In genomic region chr9:14313951-14314423, GRCh38 we compare ENCODE assay signal across 8 cellular contexts. TPM values are rescaled to one million over a fixed set of nuclear protein-coding genes. Genes with fewer than 3 reads are reported as not detected.
A peak's percentile ranks its signal among the peaks of the same experiment; 100 is the strongest.
DNase-seq lines count a peak whose midpoint lies in the region; ATAC-seq lines count a peak whose summit lies in the region.

NFIB (minus strand) TSS chr9:14314141; CDS start chr9:14313511, 630 bp downstream.

- peaks cover 10% of the 10 kb centered on the region for H3K4me1 Mint-ChIP-seq in activated T-helper 17 cell treated with anti-CD3 and anti-CD28 coated beads, Interleukin-2, amount 50 U/mL, for 72 hours

- H3K27me3 Mint-ChIP-seq in activated T-helper 17 cell treated with anti-CD3 and anti-CD28 coated beads, Interleukin-2, amount 50 U/mL, for 72 hours = peaks cover 42% of the 10 kb centered on the region

- DNase-seq in D341Med (ENCODE audit: low spot score) (peak; percentile 81), HuH-7.5 (ENCODE audit: low spot score) (peak; percentile 25), glomerular visceral epithelial cell (ENCODE audit: extremely low spot score) (peak; percentile 61), occipital lobe (lab: John Stamatoyannopoulos, UW) (no peak), KBM-7 (no peak)

- peaks cover 20% of the 10 kb centered on the region for H3K36me3 Mint-ChIP-seq in activated T-helper 17 cell treated with anti-CD3 and anti-CD28 coated beads, Interleukin-2, amount 50 U/mL, for 72 hours (ENCODE audit: low read depth)

- peak within 1 kb of the TSS; percentile 76 for H3K4me3 Mint-ChIP-seq in activated T-helper 17 cell treated with anti-CD3 and anti-CD28 coated beads, Interleukin-2, amount 50 U/mL, for 72 hours

- in situ Hi-C loops in KBM-7 (cut with MboI; ENCODE audit: low pct_unique_long_range_greater_than_20kb, low sequenced_read_pairs) = no loop called here

- no peak within 1 kb of the TSS for H3K27ac Mint-ChIP-seq in activated T-helper 17 cell treated with anti-CD3 and anti-CD28 coated beads, Interleukin-2, amount 50 U/mL, for 72 hours

- no peaks in the 10 kb centered on the region for H3K9me3 Mint-ChIP-seq in activated T-helper 17 cell treated with anti-CD3 and anti-CD28 coated beads, Interleukin-2, amount 50 U/mL, for 72 hours

- peak; percentile 31 for ATAC-seq in activated T-helper 17 cell treated with anti-CD3 and anti-CD28 coated beads, Interleukin-2, amount 50 U/mL, for 72 hours (replicated peaks)
- ATAC-seq in HG03159 (IDR thresholded peaks at IDR 0.05; ENCODE audit: unreplicated experiment) (no peak), GM18868 (IDR thresholded peaks at IDR 0.05; ENCODE audit: unreplicated experiment) (no peak)

RNA-seq across cellular contexts. Expression of gene NFIB, which starts in this region (rescaled TPM):
- total RNA-seq in activated T-helper 17 cell treated with anti-CD3 and anti-CD28 coated beads, Interleukin-2, amount 50 U/mL, for 72 hours = under 1 TPM in 1 of 2 donors, not detected in 1; 0.15 TPM
- 159 TPM for total RNA-seq in occipital lobe

Comparison
In these comparisons a context has a peak if more than half of its experiments do, and no peak if none do; other contexts are left out.
1. RNA of gene NFIB (total RNA-seq): 159 TPM in occipital lobe (single experiment); 0.15 TPM in activated T-helper 17 cell treated with anti-CD3 and anti-CD28 coated beads, Interleukin-2, amount 50 U/mL, for 72 hours; every median in the first group is over 100 times any median in the second.
2. Peak in ATAC-seq in activated T-helper 17 cell treated with anti-CD3 and anti-CD28 coated beads, Interleukin-2, amount 50 U/mL, for 72 hours; RNA of the gene not detected or under 1 TPM.
3. DNase-seq: peak in D341Med (single experiment), HuH-7.5 (single experiment) and glomerular visceral epithelial cell (single experiment); none in occipital lobe (single experiment) and KBM-7 (single experiment).